ENCODE assay signal across 8 cellular contexts in genomic region chr6:163956571-163957407, GRCh38.
DNase-seq lines count a peak whose midpoint lies in the region; ATAC-seq, FAIRE-seq and TF ChIP-seq lines count a peak whose summit lies in the region.

No MANE protein-coding gene starts in this region.

- peak; percentile 41 for FAIRE-seq in TTC549 (lab: Jason Lieb, UNC)

- peaks cover 3% of the 10 kb centered on the region for H3K36me3 Mint-ChIP-seq in brain

- H3K9me3 Mint-ChIP-seq in brain, result peaks cover 0 to 32% (median 4%) of the 10 kb centered on the region in 5 experiments

- H3K4me3 Mint-ChIP-seq in brain, result peak overlapping the region in 1 of 5 experiments; percentile 11

- H3K27ac Mint-ChIP-seq in brain, result peak overlapping the region in 4 of 5 experiments; percentile 14 to 83 (median 68)

- peak; percentile 17 for DNase-seq in NK-92 treated with Interleukin-12 subunit alpha and Interleukin-12 subunit beta, amount 100 ng/mL, for 24 hours (lab: John Stamatoyannopoulos, UW)
- DNase-seq in NK-92 (lab: John Stamatoyannopoulos, UW; ENCODE audit: unreplicated experiment) (no peak), NCI-H1105 treated with DMSO at 0.1 percent for 48 hours (lab: John Stamatoyannopoulos, UW) (peak; percentile 82), inferior parietal cortex (ENCODE audit: extremely low spot score) (peak; percentile 83)
- DNase-seq in stimulated activated CD4-positive, alpha-beta T cell treated with anti-CD3 and anti-CD28 coated beads, Interleukin-1b, Interleukin-23, amount 100 ng/mL, for 48 hours, result peak; percentile 55

- peak; percentile 95 for ATAC-seq in HG02798 (IDR thresholded peaks at IDR 0.05; ENCODE audit: poor library complexity, unreplicated experiment)

- peaks cover 88% of the 10 kb centered on the region for H3K4me1 Mint-ChIP-seq in brain

- no peaks in the 10 kb centered on the region for H3K27me3 Mint-ChIP-seq in brain

- peak; percentile 63 to 77 for TF ChIP-seq CTCF in brain (conservative IDR thresholded peaks at IDR 0.05)
